25 cellular contexts compared by ENCODE assay signal in genomic region chr14:93126124-93126523, GRCh38.
"Had no signal": no experiment of that assay in that cellular context is flagged by ENCODE, and none has a peak within 500 bp of the region (broad histone marks: within the 10 kb centered on the region; RNA-seq: fewer than 3 reads in every experiment).

No MANE protein-coding gene starts in this region.

- H3K79me2 ChIP-seq: parathyroid adenoma had no signal

- H3K9me3 ChIP-seq: left lung, right atrium auricular region, stomach, testis, thyroid gland, transverse colon, vagina had no signal

- ATAC-seq: left colon; left lung; sciatic nerve; stimulated activated naive B cell treated with anti-CD40 and anti-IgM and Interleukin-4, amounts not matched to agents 10 μg/mL and 1 μg/mL and 100 μg/mL, for 72 hours; stimulated activated naive CD8-positive, alpha-beta T cell treated with anti-CD3 and anti-CD28 coated beads, Interleukin-15, Interleukin-2, amounts not matched to agents 100 U/mL and 50 U/mL, for 24 hours had no signal

- H3K27ac ChIP-seq: left lung, parathyroid adenoma, right atrium auricular region, skin epidermis, stomach, testis, thyroid gland, transverse colon, vagina had no signal

- DNase-seq: head of caudate nucleus; hypothalamus; immature natural killer cell; kidney; left colon; left lung; mesendoderm; naive B cell; occipital lobe; stimulated activated CD4-positive, alpha-beta T cell treated with anti-CD3 and anti-CD28 coated beads, Interleukin-12 subunit alpha, Interleukin-12 subunit beta, amount 100 ng/mL, for 4 hours; stimulated activated CD4-positive, alpha-beta T cell treated with anti-CD3 and anti-CD28 coated beads, Interleukin-15, amount 100 ng/mL, for 24 hours; stimulated activated CD4-positive, alpha-beta T cell treated with anti-CD3 and anti-CD28 coated beads, Interleukin-2, amount 100 ng/mL, for 24 hours; stimulated activated CD4-positive, alpha-beta T cell treated with anti-CD3 and anti-CD28 coated beads, Interleukin-4, amount 100 ng/mL, for 1 hour; stimulated activated naive B cell treated with anti-CD40 and anti-IgM and Interleukin-4, amounts not matched to agents 10 μg/mL and 1 μg/mL and 100 μg/mL, for 72 hours; stimulated activated naive CD8-positive, alpha-beta T cell treated with anti-CD3 and anti-CD28 coated beads, Interleukin-15, Interleukin-2, amounts not matched to agents 100 U/mL and 50 U/mL, for 24 hours; stomach; testis; thyroid gland; transverse colon had no signal

- H3K9ac ChIP-seq: parathyroid adenoma had no signal

- H3K36me3 ChIP-seq: left lung, right atrium auricular region, stomach, thyroid gland, transverse colon, vagina had no signal

- H3K4me3 ChIP-seq: left lung, lung, right atrium auricular region, skin epidermis, stomach, testis, thyroid gland, transverse colon, vagina had no signal

- H3K27me3 ChIP-seq: left lung, right atrium auricular region, stomach, testis, thyroid gland, transverse colon, vagina had no signal

- H3K4me1 ChIP-seq: stomach, testis, thyroid gland, transverse colon, vagina had no signal

- H2AFZ ChIP-seq: parathyroid adenoma had no signal
